ENCODE assay signal across 8 cellular contexts in the genomic region with DNA sequence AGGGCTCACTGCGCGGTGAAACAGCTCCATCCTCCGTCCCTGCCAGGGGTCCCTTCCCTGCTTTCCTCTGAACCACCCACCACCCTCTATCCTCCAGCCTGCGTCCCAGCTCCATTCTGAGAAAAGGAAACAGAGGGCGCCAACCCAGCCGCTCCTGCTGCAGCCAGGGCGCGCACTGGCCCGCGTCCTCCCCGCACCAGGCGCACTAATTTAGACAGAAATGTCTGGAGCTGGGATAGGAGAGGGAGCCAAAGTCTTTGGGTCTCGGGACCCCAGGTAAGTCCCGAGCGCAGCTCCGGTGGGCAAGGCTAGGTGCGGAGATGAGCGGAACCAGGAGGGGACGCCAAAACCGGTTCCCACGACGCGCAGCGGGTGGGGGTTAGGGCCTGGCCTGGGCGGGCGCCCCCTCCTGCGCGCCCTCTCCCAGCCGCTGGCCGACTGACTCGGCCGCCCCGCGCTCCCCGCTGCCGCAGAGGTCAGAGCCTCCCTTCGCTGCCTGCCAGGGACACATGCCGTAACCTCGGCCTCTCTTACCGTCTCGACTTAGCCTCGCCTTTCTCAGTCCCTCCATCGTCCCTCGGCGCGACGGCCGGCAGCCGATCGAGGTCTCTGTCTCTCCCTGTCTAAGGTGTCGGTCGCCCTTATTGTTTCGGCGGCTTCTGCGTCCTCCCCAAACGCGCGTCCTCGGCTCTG.
A peak's percentile ranks its signal among the peaks of the same experiment; 100 is the strongest.
DNase-seq lines count a peak whose midpoint lies in the region; ATAC-seq and TF ChIP-seq lines count a peak whose summit lies in the region.

No MANE protein-coding gene starts in this region.

- no peaks in the 10 kb centered on the region for H3K36me3 Mint-ChIP-seq in T-helper 2 cell treated with Interferon-gamma antibody and Interleukin-4, amounts not matched to agents 5 μg/mL and 100 μg/mL, for 36 hours (ENCODE audit: low read depth)
- peaks cover 5% of the 10 kb centered on the region for H3K36me3 Mint-ChIP-seq in nephron (ENCODE audit: low read depth)

- H3K27me3 Mint-ChIP-seq in T-helper 2 cell treated with Interferon-gamma antibody and Interleukin-4, amounts not matched to agents 5 μg/mL and 100 μg/mL, for 36 hours (ENCODE audit: low read depth), result peaks cover 80% of the 10 kb centered on the region
- peaks cover 83% of the 10 kb centered on the region for H3K27me3 Mint-ChIP-seq in nephron (ENCODE audit: low read depth)

- DNase-seq in NCI-H345 (lab: John Stamatoyannopoulos, UW), result peak; percentile 46
- no peak for DNase-seq in NCI-H345 treated with DMSO at 0.1 percent for 48 hours (lab: John Stamatoyannopoulos, UW; ENCODE audit: unreplicated experiment)
- DNase-seq in T-helper 2 cell treated with Interferon-gamma antibody and Interleukin-4, amounts not matched to agents 5 μg/mL and 100 μg/mL, for 36 hours (ENCODE audit: low spot score), result no peak
- DNase-seq in fibroblast of mammary gland (ENCODE audit: low read depth), result no peak
- DNase-seq in KBM-7, result no peak
- no peak for DNase-seq in NCI-H774 (lab: John Stamatoyannopoulos, UW)

- peak overlapping the region; percentile 57 for H3K4me3 Mint-ChIP-seq in T-helper 2 cell treated with Interferon-gamma antibody and Interleukin-4, amounts not matched to agents 5 μg/mL and 100 μg/mL, for 36 hours
- H3K4me3 Mint-ChIP-seq in nephron, result peak overlapping the region; percentile 94 to 98 (median 96)

- no peak overlapping the region for H3K27ac Mint-ChIP-seq in T-helper 2 cell treated with Interferon-gamma antibody and Interleukin-4, amounts not matched to agents 5 μg/mL and 100 μg/mL, for 36 hours
- H3K27ac Mint-ChIP-seq in nephron, result peak overlapping the region; percentile 26 to 98 (median 59)

- in situ Hi-C loops in KBM-7 (cut with MboI; ENCODE audit: low pct_unique_long_range_greater_than_20kb, low sequenced_read_pairs), result loop anchor here (25.0 kb wide), 1 partner anchor 272 kb away; no protein-coding TSS in a partner anchor

- peaks cover 6% of the 10 kb centered on the region for H3K4me1 Mint-ChIP-seq in T-helper 2 cell treated with Interferon-gamma antibody and Interleukin-4, amounts not matched to agents 5 μg/mL and 100 μg/mL, for 36 hours (ENCODE audit: low read depth)
- H3K4me1 Mint-ChIP-seq in nephron, result peaks cover 52% of the 10 kb centered on the region

- H3K4me3 ChIP-seq in fibroblast of mammary gland (ENCODE audit: control insufficient read depth, low read depth, low read length), result peak overlapping the region; percentile 85

- H3K9me3 Mint-ChIP-seq in T-helper 2 cell treated with Interferon-gamma antibody and Interleukin-4, amounts not matched to agents 5 μg/mL and 100 μg/mL, for 36 hours, result no peaks in the 10 kb centered on the region
- H3K9me3 Mint-ChIP-seq in nephron, result no peaks in the 10 kb centered on the region

- TF ChIP-seq CTCF in fibroblast of mammary gland (conservative IDR thresholded peaks at IDR 0.05; ENCODE audit: control insufficient read depth, insufficient read depth, low read depth, low read length) (no peak), nephron (IDR thresholded peaks at IDR 0.05; ENCODE audit: unreplicated experiment in 3 of 3) (peak in 2 of 3 experiments; percentile 25 to 27)

- ATAC-seq in GM18861 (IDR thresholded peaks at IDR 0.05; ENCODE audit: unreplicated experiment), result no peak
